In genomic region chr15:75801859-75802593, GRCh38 we compare ENCODE assay signal across 8 cellular contexts. TPM values are rescaled to one million over a fixed set of nuclear protein-coding genes. Genes with fewer than 3 reads are reported as not detected.
A peak's percentile ranks its signal among the peaks of the same experiment; 100 is the strongest.
DNase-seq lines count a peak whose midpoint lies in the region; ATAC-seq and TF ChIP-seq lines count a peak whose summit lies in the region.

No MANE protein-coding gene starts in this region.

- ATAC-seq in GM18867 (IDR thresholded peaks at IDR 0.05; ENCODE audit: unreplicated experiment) = peak; percentile 89

- no peak overlapping the region for H3K9ac ChIP-seq in endodermal cell (ENCODE audit: extremely low read depth, low read length, poor library complexity, severe bottlenecking)

- H3K36me3 Mint-ChIP-seq in endodermal cell (ENCODE audit: low read depth) = no peaks in the 10 kb centered on the region

- H3K4me3 Mint-ChIP-seq in endodermal cell = peak overlapping the region; percentile 37

- no peaks in the 10 kb centered on the region for H3K36me3 ChIP-seq in endodermal cell (ENCODE audit: control insufficient read depth, insufficient read depth, low read length)

- DNase-seq in A172 (ENCODE audit: low spot score) (peak; percentile 72), HS-27A (ENCODE audit: low read depth) (peak; percentile 66), NOMO-1 (lab: John Stamatoyannopoulos, UW; ENCODE audit: unreplicated experiment in 2 of 2) (peak; percentile 53 to 57), endodermal cell (peak; percentile 95), mesenteric fat pad (ENCODE audit: low spot score) (peak; percentile 95)
- DNase-seq in activated CD8-positive, alpha-beta memory T cell treated with anti-CD3 and anti-CD28 coated beads for 4 hours (ENCODE audit: low read depth in 2 of 2) = peak; percentile 49 to 57
- DNase-seq in stimulated activated CD8-positive, alpha-beta memory T cell treated with anti-CD3 and anti-CD28 coated beads, Interleukin-15, amount 100 ng/mL, for 4 hours (ENCODE audit: low read depth in 2 of 2) = peak; percentile 34 to 57

- H3K9me3 ChIP-seq in endodermal cell (ENCODE audit: control insufficient read depth, low read length) = no peaks in the 10 kb centered on the region

- peak; percentile 95 for TF ChIP-seq CTCF in endodermal cell (conservative IDR thresholded peaks at IDR 0.05)

- H3K27me3 Mint-ChIP-seq in endodermal cell (ENCODE audit: insufficient read depth) = peaks cover 47% of the 10 kb centered on the region

- H3K27me3 ChIP-seq in endodermal cell (ENCODE audit: control insufficient read depth, insufficient read depth, low read length, poor library complexity, severe bottlenecking) = peaks cover 21% of the 10 kb centered on the region

- peaks cover 2% of the 10 kb centered on the region for H3K4me1 Mint-ChIP-seq in endodermal cell

- H3K4me3 ChIP-seq in endodermal cell (ENCODE audit: low read length) = peak overlapping the region; percentile 44

- WGBS in endodermal cell (ENCODE audit: insufficient coverage in 1 of 2, insufficient read length in 1 of 2), 2 experiments = 14 to 18% methylated on average over 13 to 25 of the region's 25 CpGs

- H3K27ac ChIP-seq in endodermal cell (ENCODE audit: low read depth, low read length) = no peak overlapping the region

- H3K9me3 Mint-ChIP-seq in endodermal cell = no peaks in the 10 kb centered on the region

- no peaks in the 10 kb centered on the region for H3K4me1 ChIP-seq in endodermal cell (ENCODE audit: control insufficient read depth, insufficient read depth, low read length)

- no peak overlapping the region for H3K27ac Mint-ChIP-seq in endodermal cell

RNA-seq across cellular contexts. Expression of gene UBE2Q2, which starts 41.2 kb away (rescaled TPM):
- total RNA-seq in A172 (2014; rRNA removed; shearing (Covaris generic)) = 36.6 and 36.9 TPM in 2 replicates
- total RNA-seq in endodermal cell (10 to 100 TPM; 29.5 to 37.1 TPM), mesenteric fat pad (34.4 TPM)
- 31.3 TPM for polyA plus RNA-seq in endodermal cell (2013, experiment 1 of 2)
- 30.6 TPM for polyA plus RNA-seq in endodermal cell (2013, experiment 2 of 2)
